ENCODE assay signal across 22 cellular contexts in genomic region chr2:18704224-18704623, GRCh38.
"Had no signal": no experiment of that assay in that cellular context is flagged by ENCODE, and none has a peak within 500 bp of the region (broad histone marks: within the 10 kb centered on the region; RNA-seq: fewer than 3 reads in every experiment).

No MANE protein-coding gene starts in this region.

- H3K9me3 ChIP-seq: gastroesophageal sphincter, heart left ventricle, ovary, suprapubic skin, transverse colon, uterus had no signal

- H3K4me1 ChIP-seq: suprapubic skin, transverse colon, uterus had no signal

- H3K36me3 ChIP-seq: gastroesophageal sphincter, heart left ventricle, ovary, suprapubic skin, transverse colon, uterus had no signal

- H3K27ac ChIP-seq: coronary artery, gastroesophageal sphincter, ovary, suprapubic skin, transverse colon, uterus had no signal

- H3K27me3 ChIP-seq: gastroesophageal sphincter, heart left ventricle, ovary, suprapubic skin, transverse colon, uterus had no signal

- H3K4me2 ChIP-seq: smooth muscle cell had no signal

- H3K4me3 ChIP-seq: coronary artery, gastroesophageal sphincter, heart left ventricle, ovary, smooth muscle cell, suprapubic skin, transverse colon, uterus had no signal

- FAIRE-seq: TTC549 had no signal

- DNase-seq: activated CD4-positive, alpha-beta T cell treated with anti-CD3 and anti-CD28 coated beads, Interleukin-2, amount 10 ng/mL, durations not matched to agents 24 days and 14 days; activated CD4-positive, CD25-positive, alpha-beta regulatory T cell; activated CD8-positive, alpha-beta T cell treated with anti-CD3 and anti-CD28 coated beads, Interleukin-2, amount 10 ng/mL, durations not matched to agents 7 days and 5 days; activated naive CD4-positive, alpha-beta T cell treated with anti-CD3 and anti-CD28 coated beads, Interleukin-2, amount 10 ng/mL, durations not matched to agents 7 days and 5 days; activated naive CD8-positive, alpha-beta T cell treated with anti-CD3 and anti-CD28 coated beads, Interleukin-2, amount 50 U/mL, for 24 hours; activated T-cell treated with anti-CD3 and anti-CD28 coated beads, Interleukin-2, amount 50 U/mL, for 24 hours; anterior cingulate cortex; central memory CD4-positive, alpha-beta T cell; heart left ventricle; mesendoderm; naive thymus-derived CD4-positive, alpha-beta T cell; ovary; stimulated activated CD4-positive, alpha-beta T cell treated with anti-CD3 and anti-CD28 coated beads, Interleukin-4, amount 100 ng/mL, for 1 hour; stimulated activated naive CD8-positive, alpha-beta T cell treated with anti-CD3 and anti-CD28 coated beads, Interleukin-15, amount 100 ng/mL, for 72 hours; transverse colon; uterus had no signal

- ATAC-seq: activated CD8-positive, alpha-beta T cell treated with anti-CD3 and anti-CD28 coated beads, Interleukin-2, amount 10 ng/mL, durations not matched to agents 7 days and 5 days; activated naive CD8-positive, alpha-beta T cell treated with anti-CD3 and anti-CD28 coated beads, Interleukin-2, amount 50 U/mL, for 24 hours; gastroesophageal sphincter; naive thymus-derived CD4-positive, alpha-beta T cell; sciatic nerve; stimulated activated naive CD8-positive, alpha-beta T cell treated with anti-CD3 and anti-CD28 coated beads, Interleukin-15, amount 100 ng/mL, for 72 hours had no signal
